In genomic region chr6:157147054-157148026, GRCh38 we compare ENCODE assay signal across 7 cellular contexts.
DNase-seq lines count a peak whose midpoint lies in the region; ATAC-seq and TF ChIP-seq lines count a peak whose summit lies in the region.
"Not testable (repeated sequence)": the region's sequence is repeated elsewhere in the genome, so short reads cannot be mapped to it uniquely, and the experiment has no call there.

No MANE protein-coding gene starts in this region.

- TF ChIP-seq CTCF in GM23338 (conservative IDR thresholded peaks at IDR 0.05; ENCODE audit: low read depth in 2 of 2); SK-N-SH (IDR thresholded peaks at IDR 0.05); adrenal gland (IDR thresholded peaks at IDR 0.05); smooth muscle cell (IDR thresholded peaks at IDR 0.05; ENCODE audit: borderline replicate concordance, insufficient read depth, poor library complexity, severe bottlenecking): not testable (repeated sequence)

- H3K79me2 ChIP-seq in GM23338 (replicated peaks; ENCODE audit: insufficient read depth); SK-N-SH (ENCODE audit: insufficient read depth); smooth muscle cell (ENCODE audit: low read depth): not testable (repeated sequence)

- DNase-seq in GM23338 (ENCODE audit: low spot score) (peak; percentile 61), iPS DF 19.7 (ENCODE audit: low read depth, low spot score) (peak; percentile 15)
- DNase-seq in SK-N-SH; adrenal gland; natural killer cell treated with Interleukin-12 subunit alpha and Interleukin-12 subunit beta and Interleukin-15 and Interleukin-18, amount 100 ng/mL, for 72 hours (ENCODE audit: low spot score); smooth muscle cell (lab: John Stamatoyannopoulos, UW; ENCODE audit: unreplicated experiment): not testable (repeated sequence)
- DNase-seq in effector memory CD8-positive, alpha-beta T cell: peak in 2 of 3 experiments; percentile 19 to 24

- not testable (repeated sequence) for H3F3A ChIP-seq in GM23338 (replicated peaks; ENCODE audit: low read depth)
- H3F3A ChIP-seq in SK-N-SH (replicated peaks; ENCODE audit: insufficient read depth): peaks cover 48% of the 10 kb centered on the region
- H3F3A ChIP-seq in smooth muscle cell (ENCODE audit: low read depth): peaks cover 33% of the 10 kb centered on the region

- intact Hi-C loops in adrenal gland (cut with DNase I): not testable (repeated sequence)

- H3K27ac ChIP-seq in GM23338 (ENCODE audit: low read depth) (peak overlapping the region; percentile 82; the same call in 1 of the 2 replicates), SK-N-SH (ENCODE audit: low read depth in 2 of 2, low read length in 1 of 2) (peak overlapping the region; percentile 97 to 99), adrenal gland (peak overlapping the region in 3 of 5 donors; percentile 76 to 97 (median 88)), smooth muscle cell (ENCODE audit: low read depth) (peak overlapping the region; percentile 96)

- H3K4me2 ChIP-seq in GM23338: peak overlapping the region; percentile 80
- peak overlapping the region; percentile 75; the same call in 1 of the 2 replicates for H3K4me2 ChIP-seq in SK-N-SH
- not testable (repeated sequence) for H3K4me2 ChIP-seq in smooth muscle cell

- not testable (repeated sequence) for H3K9me3 ChIP-seq in SK-N-SH; adrenal gland (replicated peaks in 1 of 3); smooth muscle cell (replicated peaks; ENCODE audit: low read depth)

- H3K27ac Mint-ChIP-seq in GM23338: peak overlapping the region; percentile 52; the same call in 1 of the 2 replicates
- peak overlapping the region; percentile 85 to 87 for H3K27ac Mint-ChIP-seq in effector memory CD8-positive, alpha-beta T cell
- H3K27ac Mint-ChIP-seq in natural killer cell treated with Interleukin-12 subunit alpha and Interleukin-12 subunit beta and Interleukin-15 and Interleukin-18, amount 100 ng/mL, for 72 hours: peak overlapping the region; percentile 46 to 73

- peak; percentile 18 for ATAC-seq in GM23338
- peak; percentile 70 for ATAC-seq in effector memory CD8-positive, alpha-beta T cell (replicated peaks)
- ATAC-seq in natural killer cell treated with Interleukin-12 subunit alpha and Interleukin-12 subunit beta and Interleukin-15 and Interleukin-18, amount 100 ng/mL, for 72 hours: peak in 1 of 2 donors; percentile 26

- CTCF ChIA-PET in SK-N-SH (lab: Yijun Ruan, JAX): interaction anchor here (0.6 to 1.6 kb wide), 4 partner anchors 22 to 127 kb away, joined by 3 to 7 read pairs (median 3); no protein-coding TSS in a partner anchor

- H3K36me3 ChIP-seq in GM23338 (ENCODE audit: insufficient read depth); SK-N-SH (replicated peaks in 1 of 2; ENCODE audit: control insufficient read depth in 1 of 2, insufficient read depth in 2 of 2, low read length in 1 of 2); adrenal gland (replicated peaks in 1 of 2); smooth muscle cell (ENCODE audit: low read depth): not testable (repeated sequence)

- not testable (repeated sequence) for H3K9me2 ChIP-seq in GM23338 (ENCODE audit: insufficient read depth); SK-N-SH

- H3K27me3 ChIP-seq in GM23338 (ENCODE audit: insufficient read depth); SK-N-SH (ENCODE audit: insufficient read depth); adrenal gland; smooth muscle cell (ENCODE audit: low read depth): not testable (repeated sequence)

- H3K27me3 Mint-ChIP-seq in GM23338 (ENCODE audit: insufficient read depth, low read depth, poor library complexity): peaks cover 14% of the 10 kb centered on the region
- H3K27me3 Mint-ChIP-seq in effector memory CD8-positive, alpha-beta T cell; natural killer cell treated with Interleukin-12 subunit alpha and Interleukin-12 subunit beta and Interleukin-15 and Interleukin-18, amount 100 ng/mL, for 72 hours: not testable (repeated sequence)

- H3K4me1 Mint-ChIP-seq in GM23338: peaks cover 38% of the 10 kb centered on the region
- peaks cover 33 to 42% of the 10 kb centered on the region in 2 donors for H3K4me1 Mint-ChIP-seq in effector memory CD8-positive, alpha-beta T cell (ENCODE audit: low read depth in 2 of 2)
- H3K4me1 Mint-ChIP-seq in natural killer cell treated with Interleukin-12 subunit alpha and Interleukin-12 subunit beta and Interleukin-15 and Interleukin-18, amount 100 ng/mL, for 72 hours (ENCODE audit: low read depth in 2 of 2): peaks cover 44 to 47% of the 10 kb centered on the region in 2 donors

- not testable (repeated sequence) for TF ChIP-seq RAD21 in SK-N-SH (IDR thresholded peaks at IDR 0.05; ENCODE audit: low read length)

- H3K4me3 Mint-ChIP-seq in GM23338: peak overlapping the region; percentile 67
- H3K4me3 Mint-ChIP-seq in effector memory CD8-positive, alpha-beta T cell: peak overlapping the region; percentile 59 to 67
- H3K4me3 Mint-ChIP-seq in natural killer cell treated with Interleukin-12 subunit alpha and Interleukin-12 subunit beta and Interleukin-15 and Interleukin-18, amount 100 ng/mL, for 72 hours: peak overlapping the region; percentile 32

- H3K9me3 Mint-ChIP-seq in GM23338; effector memory CD8-positive, alpha-beta T cell; natural killer cell treated with Interleukin-12 subunit alpha and Interleukin-12 subunit beta and Interleukin-15 and Interleukin-18, amount 100 ng/mL, for 72 hours: not testable (repeated sequence)

- not testable (repeated sequence) for H2AFZ ChIP-seq in GM23338; SK-N-SH (ENCODE audit: low read depth); smooth muscle cell (ENCODE audit: low read depth)

- WGBS in SK-N-SH (ENCODE audit: low lambda C conversion rate): 89% methylated on average over 71 of the region's 74 CpGs
- 86 to 97% (median 93%) methylated on average over 3 to 73 of the region's 74 CpGs for WGBS in adrenal gland, 4 donors
- WGBS in smooth muscle cell (ENCODE audit: low lambda C conversion rate): 91% methylated on average over 10 of the region's 74 CpGs

- H3K4me3 ChIP-seq in GM23338: peak overlapping the region; percentile 53
- H3K4me3 ChIP-seq in SK-N-SH (ENCODE audit: low read depth in 2 of 2, low read length in 1 of 2); adrenal gland; smooth muscle cell: not testable (repeated sequence)

- TF ChIP-seq EP300 in SK-N-SH (IDR thresholded peaks at IDR 0.05; ENCODE audit: borderline replicate concordance in 1 of 2, low read depth in 1 of 2, low read length in 1 of 2): not testable (repeated sequence)

- H3K9ac ChIP-seq in SK-N-SH: peak overlapping the region; percentile 75; the same call in 1 of the 2 replicates
- not testable (repeated sequence) for H3K9ac ChIP-seq in smooth muscle cell (ENCODE audit: low read depth)

- H3K36me3 Mint-ChIP-seq in GM23338 (ENCODE audit: low read depth): peaks cover 13% of the 10 kb centered on the region
- peaks cover 34% of the 10 kb centered on the region for H3K36me3 Mint-ChIP-seq in effector memory CD8-positive, alpha-beta T cell (ENCODE audit: insufficient read depth)
- H3K36me3 Mint-ChIP-seq in natural killer cell treated with Interleukin-12 subunit alpha and Interleukin-12 subunit beta and Interleukin-15 and Interleukin-18, amount 100 ng/mL, for 72 hours: not testable (repeated sequence)

- POLR2A ChIA-PET in SK-N-SH (lab: Yijun Ruan, JAX): not testable (repeated sequence)

- TF ChIP-seq POLR2A in adrenal gland (IDR thresholded peaks at IDR 0.05): not testable (repeated sequence)

- H4K20me1 ChIP-seq in GM23338 (replicated peaks; ENCODE audit: insufficient read depth); SK-N-SH (ENCODE audit: insufficient read depth): not testable (repeated sequence)
- peaks cover 45% of the 10 kb centered on the region for H4K20me1 ChIP-seq in smooth muscle cell (ENCODE audit: low read depth)

- H3K4me1 ChIP-seq in GM23338 (ENCODE audit: insufficient read depth): peaks cover 30% of the 10 kb centered on the region
- peaks cover 51 to 85% of the 10 kb centered on the region in 2 experiments for H3K4me1 ChIP-seq in SK-N-SH (ENCODE audit: control insufficient read depth in 1 of 2, insufficient read depth in 2 of 2, low read depth in 1 of 2, low read length in 1 of 2)
- H3K4me1 ChIP-seq in adrenal gland (replicated peaks in 1 of 2): peaks cover 16 to 47% of the 10 kb centered on the region in 2 donors
- peaks cover 31% of the 10 kb centered on the region for H3K4me1 ChIP-seq in smooth muscle cell (ENCODE audit: low read depth)
